19 cellular contexts compared by ENCODE assay signal in the genomic region with DNA sequence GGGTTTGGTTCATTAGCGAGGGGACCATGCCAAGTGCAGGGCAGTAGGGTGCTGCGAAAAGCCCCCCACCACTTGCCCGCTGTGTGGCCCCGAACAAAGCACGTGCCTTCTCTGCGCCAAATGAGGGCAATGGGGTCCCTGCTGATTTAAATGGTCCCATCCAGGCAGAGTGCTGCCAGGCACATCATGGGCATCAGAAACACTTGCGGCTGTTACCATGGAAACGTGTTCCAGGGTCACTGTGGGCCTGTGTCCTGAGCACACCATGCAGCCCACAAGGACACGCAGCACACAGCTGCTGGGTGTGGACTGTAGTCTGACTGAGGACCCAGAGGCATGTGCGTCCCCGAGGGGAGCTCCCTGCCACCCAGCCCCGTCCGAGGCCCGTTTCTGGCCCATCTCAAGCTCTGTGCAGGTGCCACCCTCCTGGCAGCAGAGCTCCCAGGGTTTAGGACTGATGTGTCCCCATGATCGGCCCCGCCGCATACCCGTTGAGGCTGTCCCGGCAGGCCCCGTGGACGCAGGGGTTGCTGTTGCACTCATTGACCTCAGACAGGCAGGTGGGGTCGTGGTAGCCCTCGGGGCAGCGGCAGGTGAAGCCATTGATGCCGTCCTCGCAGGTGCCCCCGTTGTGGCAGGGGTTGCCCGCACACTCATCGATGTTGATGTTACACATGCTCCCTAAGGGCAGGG.
"Had no signal": no experiment of that assay in that cellular context is flagged by ENCODE, and none has a peak within 500 bp of the region (broad histone marks: within the 10 kb centered on the region; RNA-seq: fewer than 3 reads in every experiment).

No MANE protein-coding gene starts in this region.

- H3K4me3 ChIP-seq: adrenal gland, coronary artery, left lung, neural progenitor cell, tibial artery, uterus had no signal

- H3K9me3 ChIP-seq: adrenal gland, left lung, tibial artery, uterus had no signal

- DNase-seq: activated CD4-positive, alpha-beta T cell treated with anti-CD3 and anti-CD28 coated beads for 36 hours; activated CD4-positive, alpha-beta T cell treated with anti-CD3 and anti-CD28 coated beads, Interleukin-2, amount 50 U/mL, for 4 hours; activated CD8-positive, alpha-beta memory T cell treated with anti-CD3 and anti-CD28 coated beads, Interleukin-2, amount 50 U/mL, for 48 hours; activated naive CD4-positive, alpha-beta T cell; activated T-cell treated with anti-CD3 and anti-CD28 coated beads, Interleukin-2, amount 50 U/mL, for 4 hours; adrenal gland; foreskin fibroblast; left lung; mammary epithelial cell; naive thymus-derived CD8-positive, alpha-beta T cell; retina; stimulated activated CD4-positive, alpha-beta T cell treated with anti-CD3 and anti-CD28 coated beads, Interleukin-4, amount 100 ng/mL, for 24 hours; stimulated activated naive CD8-positive, alpha-beta T cell treated with anti-CD3 and anti-CD28 coated beads, Interleukin-15, Interleukin-2, amounts not matched to agents 100 U/mL and 50 U/mL, for 24 hours; T1000; tibial artery; uterus had no signal

- H3K36me3 ChIP-seq: neural progenitor cell, uterus had no signal

- H3K4me1 ChIP-seq: adrenal gland, neural progenitor cell, tibial artery, uterus had no signal

- ATAC-seq: activated CD4-positive, alpha-beta T cell treated with anti-CD3 and anti-CD28 coated beads for 36 hours; activated T-cell treated with anti-CD3 and anti-CD28 coated beads, Interleukin-2, amount 50 U/mL, for 4 hours; left lung; naive thymus-derived CD8-positive, alpha-beta T cell; stimulated activated naive CD8-positive, alpha-beta T cell treated with anti-CD3 and anti-CD28 coated beads, Interleukin-15, Interleukin-2, amounts not matched to agents 100 U/mL and 50 U/mL, for 24 hours; WTC11 had no signal

- H3K27ac ChIP-seq: adrenal gland, coronary artery, neural progenitor cell, tibial artery had no signal

- H3K27me3 ChIP-seq: adrenal gland, left lung, neural progenitor cell, tibial artery, uterus had no signal
